Comparison of ENCODE assay signal across 18 cellular contexts in genomic region chr4:25818293-25819240, GRCh38. TPM values are rescaled to one million over a fixed set of nuclear protein-coding genes. Genes with fewer than 3 reads are reported as not detected.
DNase-seq lines count a peak whose midpoint lies in the region; ATAC-seq and TF ChIP-seq lines count a peak whose summit lies in the region.
"Had no signal": no experiment of that assay in that cellular context is flagged by ENCODE, and none has a peak within 500 bp of the region (broad histone marks: within the 10 kb centered on the region; RNA-seq: fewer than 3 reads in every experiment).

No MANE protein-coding gene starts in this region.

- intact Hi-C loops in Right ventricle myocardium superior (cut with DNase I), result no loop called here

- no peak overlapping the region for H3K4me3 Mint-ChIP-seq in stimulated activated effector memory CD8-positive, alpha-beta T cell treated with anti-CD3 and anti-CD28 coated beads, Interleukin-12 subunit alpha, Interleukin-12 subunit beta, amount 100 ng/mL, for 72 hours
- H3K4me3 Mint-ChIP-seq: neural crest cell had no signal

- H3K27ac ChIP-seq in right atrium auricular region (no peak overlapping the region), coronary artery (no peak overlapping the region)
- H3K27ac ChIP-seq: ascending aorta, transverse colon had no signal

- peak overlapping the region; percentile 10 for H3K27ac Mint-ChIP-seq in stimulated activated effector memory CD8-positive, alpha-beta T cell treated with anti-CD3 and anti-CD28 coated beads, Interleukin-12 subunit alpha, Interleukin-12 subunit beta, amount 100 ng/mL, for 72 hours

- no peak overlapping the region for H3K4me3 ChIP-seq in right atrium auricular region
- H3K4me3 ChIP-seq in coronary artery, result no peak overlapping the region
- H3K4me3 ChIP-seq: ascending aorta, transverse colon had no signal

- peaks cover 90% of the 10 kb centered on the region for H3K36me3 Mint-ChIP-seq in stimulated activated effector memory CD8-positive, alpha-beta T cell treated with anti-CD3 and anti-CD28 coated beads, Interleukin-12 subunit alpha, Interleukin-12 subunit beta, amount 100 ng/mL, for 72 hours

- no peaks in the 10 kb centered on the region for H3K9me3 ChIP-seq in right atrium auricular region
- H3K9me3 ChIP-seq: ascending aorta, Caco-2, transverse colon had no signal

- H3K4me1 Mint-ChIP-seq in stimulated activated effector memory CD8-positive, alpha-beta T cell treated with anti-CD3 and anti-CD28 coated beads, Interleukin-12 subunit alpha, Interleukin-12 subunit beta, amount 100 ng/mL, for 72 hours, result peaks cover 5% of the 10 kb centered on the region

- H3K27me3 ChIP-seq in right atrium auricular region, result no peaks in the 10 kb centered on the region
- H3K27me3 ChIP-seq: ascending aorta, transverse colon had no signal

- H3K9me3 Mint-ChIP-seq in stimulated activated effector memory CD8-positive, alpha-beta T cell treated with anti-CD3 and anti-CD28 coated beads, Interleukin-12 subunit alpha, Interleukin-12 subunit beta, amount 100 ng/mL, for 72 hours, result no peaks in the 10 kb centered on the region
- H3K9me3 Mint-ChIP-seq: neural crest cell had no signal

- peaks cover 0 to 5% of the 10 kb centered on the region in 2 donors for H3K4me1 ChIP-seq in right atrium auricular region

- peak; percentile 44 for ATAC-seq in Right ventricle myocardium superior (ENCODE audit: poor library complexity)
- no peak for ATAC-seq in stimulated activated effector memory CD8-positive, alpha-beta T cell treated with anti-CD3 and anti-CD28 coated beads, Interleukin-12 subunit alpha, Interleukin-12 subunit beta, amount 100 ng/mL, for 72 hours
- no peak for ATAC-seq in HG03108 (IDR thresholded peaks at IDR 0.05; ENCODE audit: unreplicated experiment)
- no peak for ATAC-seq in GM21390 (IDR thresholded peaks at IDR 0.05; ENCODE audit: unreplicated experiment)

- H3K36me3 ChIP-seq in right atrium auricular region, result no peaks in the 10 kb centered on the region
- H3K36me3 ChIP-seq: ascending aorta had no signal

- TF ChIP-seq CTCF in right atrium auricular region (IDR thresholded peaks at IDR 0.05), result no peak
- no peak for TF ChIP-seq CTCF in coronary artery (IDR thresholded peaks at IDR 0.05)

- DNase-seq in Right ventricle myocardium superior (no peak), right atrium auricular region (ENCODE audit: low spot score) (no peak), NCI-H2171 treated with DMSO at 0.1 percent for 48 hours (lab: John Stamatoyannopoulos, UW) (peak; percentile 82), coronary artery (ENCODE audit: low spot score) (peak; percentile 62), midbrain (lab: John Stamatoyannopoulos, UW) (no peak)
- no peak for DNase-seq in stimulated activated effector memory CD8-positive, alpha-beta T cell treated with anti-CD3 and anti-CD28 coated beads, Interleukin-12 subunit alpha, Interleukin-12 subunit beta, amount 100 ng/mL, for 72 hours (ENCODE audit: low spot score in 2 of 2)
- DNase-seq: activated CD4-positive, alpha-beta T cell treated with anti-CD3 and anti-CD28 coated beads, Interleukin-2, amount 50 U/mL, for 48 hours; Caco-2; mammary epithelial cell; NCI-H2107; NK-92 treated with Interleukin-12 subunit alpha and Interleukin-12 subunit beta, amount 100 ng/mL, for 24 hours; retina; stimulated activated CD4-positive, alpha-beta T cell treated with anti-CD3 and anti-CD28 coated beads, Interleukin-4, amount 100 ng/mL, for 1 hour; transverse colon had no signal

RNA-seq across cellular contexts. Expression of gene SEL1L3, which starts 44.2 kb away (rescaled TPM):
- total RNA-seq in Right ventricle myocardium superior (3.2 TPM), right atrium auricular region (1 to 10 TPM; 5.4 to 7.2 TPM)

Comparison
In these comparisons a context has a peak if more than half of its experiments do, and no peak if none do; other contexts are left out.
1. DNase-seq: peak in NCI-H2171 treated with DMSO at 0.1 percent for 48 hours (single experiment) and coronary artery (single experiment); none in Right ventricle myocardium superior (single experiment), right atrium auricular region (single experiment), stimulated activated effector memory CD8-positive, alpha-beta T cell treated with anti-CD3 and anti-CD28 coated beads, Interleukin-12 subunit alpha, Interleukin-12 subunit beta, amount 100 ng/mL, for 72 hours (0 of 2) and midbrain (single experiment).